Comparison of ENCODE assay signal across 8 cellular contexts in the genomic region with DNA sequence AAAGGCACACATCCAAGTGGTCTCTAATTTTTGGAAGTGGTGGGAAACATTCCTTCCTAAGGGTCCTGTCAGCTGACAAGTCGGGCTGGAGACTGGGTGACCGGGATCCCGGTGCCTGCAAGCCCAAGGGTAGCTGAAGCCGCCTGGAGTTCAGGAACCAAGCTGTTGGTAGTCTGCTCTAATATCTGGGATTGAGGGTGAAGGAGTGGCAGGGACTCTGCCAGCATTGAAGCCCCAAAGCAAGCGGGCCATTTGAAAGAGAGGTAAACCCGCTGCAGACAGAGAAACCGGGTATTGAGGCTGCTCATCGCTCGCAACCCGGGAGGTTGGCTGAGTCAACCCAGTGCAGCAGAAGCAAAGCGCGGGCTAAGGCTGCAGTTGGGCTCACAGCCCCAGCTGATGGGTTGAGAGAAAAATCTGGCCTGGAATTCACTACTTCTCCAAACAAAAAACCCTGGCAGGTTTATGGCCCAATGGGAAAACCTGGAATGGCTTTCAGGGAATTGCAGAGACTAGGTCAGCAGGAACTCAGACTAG. TPM values are rescaled to one million over a fixed set of nuclear protein-coding genes. Genes with fewer than 3 reads are reported as not detected.
DNase-seq lines count a peak whose midpoint lies in the region; ATAC-seq and TF ChIP-seq lines count a peak whose summit lies in the region.

No MANE protein-coding gene starts in this region.

- no peak overlapping the region for H3K27ac ChIP-seq in left ventricle myocardium inferior (replicated peaks)

- H3K4me1 Mint-ChIP-seq in progenitor cell of endocrine pancreas (ENCODE audit: low read depth) = peaks cover 12% of the 10 kb centered on the region

- peak; percentile 55 for ATAC-seq in GM21825 (IDR thresholded peaks at IDR 0.05; ENCODE audit: unreplicated experiment)
- no peak for ATAC-seq in HG02973 (IDR thresholded peaks at IDR 0.05; ENCODE audit: unreplicated experiment)
- ATAC-seq in HG02840 (IDR thresholded peaks at IDR 0.05; ENCODE audit: low FRiP score, unreplicated experiment) = no peak

- H3K27me3 ChIP-seq in left ventricle myocardium inferior (ENCODE audit: low read depth) = peaks cover 64% of the 10 kb centered on the region

- no peaks in the 10 kb centered on the region for H3K36me3 Mint-ChIP-seq in progenitor cell of endocrine pancreas (ENCODE audit: insufficient read depth)

- peaks cover 56% of the 10 kb centered on the region for H3K27me3 Mint-ChIP-seq in progenitor cell of endocrine pancreas

- H3K9me3 ChIP-seq in left ventricle myocardium inferior (replicated peaks) = no peaks in the 10 kb centered on the region

- no peak for TF ChIP-seq CTCF in AG04449 (IDR thresholded peaks at IDR 0.05; ENCODE audit: insufficient read depth, low read length, missing control alignments)
- TF ChIP-seq CTCF in left ventricle myocardium inferior (IDR thresholded peaks at IDR 0.05; ENCODE audit: borderline replicate concordance) = no peak
- TF ChIP-seq CTCF in progenitor cell of endocrine pancreas (IDR thresholded peaks at IDR 0.05; ENCODE audit: unreplicated experiment) = no peak

- H3K9me3 Mint-ChIP-seq in progenitor cell of endocrine pancreas (ENCODE audit: low read depth) = no peaks in the 10 kb centered on the region

- intact Hi-C loops in left ventricle myocardium inferior (cut with micrococcal nuclease) = no loop called here

- peaks cover 13% of the 10 kb centered on the region for H3K4me1 ChIP-seq in left ventricle myocardium inferior

- DNase-seq in AG04449 (ENCODE audit: low read depth, low spot score) (peak; percentile 37), NCI-H2196 treated with DMSO at 0.1 percent for 48 hours (lab: John Stamatoyannopoulos, UW; ENCODE audit: unreplicated experiment) (peak; percentile 31), amniotic epithelial cell (ENCODE audit: low read depth) (peak; percentile 92), left ventricle myocardium inferior (peak; percentile 24), progenitor cell of endocrine pancreas (ENCODE audit: low spot score, unreplicated experiment) (peak; percentile 44)

- POLR2A ChIA-PET in AG04449 (lab: Yijun Ruan, JAX) = no interaction called here

- H3K4me3 ChIP-seq in AG04449 (ENCODE audit: low read depth, low read length) (peak overlapping the region; percentile 55), left ventricle myocardium inferior (peak overlapping the region; percentile 49)

- CTCF ChIA-PET in AG04449 (lab: Yijun Ruan, JAX) = interaction anchor here (1.0 to 2.3 kb wide), 9 partner anchors 8 to 169 kb away, joined by 3 to 11 read pairs (median 5); no protein-coding TSS in a partner anchor

- H3K36me3 ChIP-seq in left ventricle myocardium inferior = no peaks in the 10 kb centered on the region

- H3K4me3 Mint-ChIP-seq in progenitor cell of endocrine pancreas (ENCODE audit: low read depth) = peak overlapping the region; percentile 63

- peak overlapping the region; percentile 5 for H3K27ac Mint-ChIP-seq in progenitor cell of endocrine pancreas

RNA-seq across cellular contexts. Expression of gene FBXO3, which starts 28.2 kb away (rescaled TPM):
- total RNA-seq in left ventricle myocardium inferior (49.8 TPM), progenitor cell of endocrine pancreas (31.9 and 37.2 TPM in 2 replicates)

Comparison
In these comparisons a context has a peak if more than half of its experiments do, and no peak if none do; other contexts are left out.
1. DNase-seq: peak in every context shown above with its lines; median percentile 92 in amniotic epithelial cell; 44 in progenitor cell of endocrine pancreas; 37 in AG04449; 31 in NCI-H2196 treated with DMSO at 0.1 percent for 48 hours; 24 in left ventricle myocardium inferior.